Comparison of ENCODE assay signal across 8 cellular contexts in genomic region chr20:46520976-46521579, GRCh38. TPM values are rescaled to one million over a fixed set of nuclear protein-coding genes. Genes with fewer than 3 reads are reported as not detected.
DNase-seq lines count a peak whose midpoint lies in the region; ATAC-seq and TF ChIP-seq lines count a peak whose summit lies in the region.

No MANE protein-coding gene starts in this region.

- H3K4me3 ChIP-seq in OCI-LY3 (ENCODE audit: low read length) (no peak overlapping the region), psoas muscle (no peak overlapping the region)

- H3K36me3 Mint-ChIP-seq in glutamatergic neuron (ENCODE audit: unreplicated experiment) = no peaks in the 10 kb centered on the region

- TF ChIP-seq RAD21 in Ishikawa (IDR thresholded peaks at IDR 0.05; ENCODE audit: low read depth) = peak; percentile 64

- H3K36me3 ChIP-seq in OCI-LY3 (replicated peaks; ENCODE audit: low read depth, low read length) (no peaks in the 10 kb centered on the region), psoas muscle (ENCODE audit: insufficient read depth in 1 of 2, low read depth in 1 of 2) (no peaks in the 10 kb centered on the region)

- no peaks in the 10 kb centered on the region; the same call in 1 of the 2 replicates for H4K20me1 ChIP-seq in OCI-LY3 (ENCODE audit: insufficient read depth, low read length)

- TF ChIP-seq CTCF in OCI-LY3 (IDR thresholded peaks at IDR 0.05; ENCODE audit: low read depth, low read length) = peak; percentile 83
- TF ChIP-seq CTCF in glutamatergic neuron (IDR thresholded peaks at IDR 0.05; ENCODE audit: partially characterized antibody, unreplicated experiment) = peak; percentile 77
- peak; percentile 19 for TF ChIP-seq CTCF in psoas muscle (IDR thresholded peaks at IDR 0.05)

- H3K9me3 ChIP-seq in OCI-LY3 (ENCODE audit: insufficient read depth, low read length) (no peaks in the 10 kb centered on the region), psoas muscle (no peaks in the 10 kb centered on the region)

- H3K4me1 ChIP-seq in OCI-LY3 (ENCODE audit: low read length) (no peaks in the 10 kb centered on the region), psoas muscle (no peaks in the 10 kb centered on the region)

- no peak overlapping the region for H3K4me2 ChIP-seq in OCI-LY3 (ENCODE audit: low read length)

- no peak for TF ChIP-seq EP300 in Ishikawa (IDR thresholded peaks at IDR 0.05; ENCODE audit: borderline replicate concordance)

- intact Hi-C loops in psoas muscle (cut with DNase I) (no loop called here), posterior vena cava (cut with DNase I) (no loop called here)

- 27 to 31% (median 29%) methylated on average over 4 of the region's 4 CpGs for WGBS in psoas muscle, 3 donors

- no peak overlapping the region for H2AFZ ChIP-seq in OCI-LY3 (ENCODE audit: low read depth, low read length)

- H3K27me3 ChIP-seq in OCI-LY3 (ENCODE audit: low read depth, low read length) = peaks cover 19% of the 10 kb centered on the region; the same call in 1 of the 2 replicates
- peaks cover 0 to 10% (median 2%) of the 10 kb centered on the region in 3 donors for H3K27me3 ChIP-seq in psoas muscle (ENCODE audit: insufficient read depth in 3 of 3, low read length in 2 of 3)

- no peak overlapping the region for H3K9ac ChIP-seq in OCI-LY3 (ENCODE audit: low read length)

- H3K4me3 Mint-ChIP-seq in glutamatergic neuron (ENCODE audit: unreplicated experiment) = no peak overlapping the region

- no peaks in the 10 kb centered on the region for H3K4me1 Mint-ChIP-seq in glutamatergic neuron (ENCODE audit: low read depth, unreplicated experiment)

- ATAC-seq in psoas muscle = no peak
- no peak for ATAC-seq in HG02623 (IDR thresholded peaks at IDR 0.05; ENCODE audit: unreplicated experiment)

- H3K27ac ChIP-seq in OCI-LY3 (ENCODE audit: low read length) = no peak overlapping the region
- H3K27ac ChIP-seq in psoas muscle = no peak overlapping the region

- H3K27ac Mint-ChIP-seq in glutamatergic neuron (ENCODE audit: unreplicated experiment) = no peak overlapping the region

- H3K79me2 ChIP-seq in OCI-LY3 (ENCODE audit: low read length) = no peaks in the 10 kb centered on the region

- H3K9me3 Mint-ChIP-seq in glutamatergic neuron (ENCODE audit: unreplicated experiment) = no peaks in the 10 kb centered on the region

- H3K27me3 Mint-ChIP-seq in glutamatergic neuron (ENCODE audit: unreplicated experiment) = peaks cover 2% of the 10 kb centered on the region

- DNase-seq in DMS 273 treated with DMSO at 0.1 percent for 48 hours (lab: John Stamatoyannopoulos, UW) (peak; percentile 38), glutamatergic neuron (peak; percentile 74), psoas muscle (peak in 1 of 2 donors; percentile 19), posterior vena cava (ENCODE audit: low spot score) (no peak)
- DNase-seq in activated effector memory CD4-positive, alpha-beta T cell treated with Interleukin-2 at 50 U/mL for 16 hours = peak; percentile 16

TF ChIP-seq in Ishikawa, 13 proteins besides CTCF, POLR2A, EP300 and RAD21:
- no peak for TF ChIP-seq TCF12 (IDR thresholded peaks at IDR 0.05; ENCODE audit: low read depth)
- TF ChIP-seq FOXM1 (IDR thresholded peaks at IDR 0.05; ENCODE audit: borderline replicate concordance, low read depth) = no peak
- no peak for TF ChIP-seq NFIC (IDR thresholded peaks at IDR 0.05)
- no peak for TF ChIP-seq REST (IDR thresholded peaks at IDR 0.05; ENCODE audit: low read depth)
- TF ChIP-seq YY1 (IDR thresholded peaks at IDR 0.05; ENCODE audit: low read depth) = no peak
- TF ChIP-seq TAF1 (IDR thresholded peaks at IDR 0.05; ENCODE audit: low read depth) = no peak
- no peak for TF ChIP-seq CREB1 (IDR thresholded peaks at IDR 0.05; ENCODE audit: low read depth)
- no peak for TF ChIP-seq MAX (IDR thresholded peaks at IDR 0.05)
- no peak for TF ChIP-seq EGR1 (IDR thresholded peaks at IDR 0.05)
- no peak for TF ChIP-seq ZBTB7A (IDR thresholded peaks at IDR 0.05; ENCODE audit: low read depth)
- no peak for TF ChIP-seq CEBPB (IDR thresholded peaks at IDR 0.05)
- TF ChIP-seq USF1 (IDR thresholded peaks at IDR 0.05) = no peak
- no peak for TF ChIP-seq TEAD4 (IDR thresholded peaks at IDR 0.05)

RNA-seq across cellular contexts. Expression of gene ZNF334, which starts 7.7 kb away (rescaled TPM):
- 32.9 TPM for total RNA-seq in glutamatergic neuron (ENCODE audit: unreplicated experiment)
- 1 to 10 TPM in 1 of 4 donors, under 1 TPM in 3; 0.27 to 1.0 (median 0.32) TPM for total RNA-seq in psoas muscle
- polyA plus RNA-seq in psoas muscle = under 1 TPM; 0.10 to 0.69 (median 0.27) TPM
- 1 to 10 TPM; 1.1 to 3.1 TPM for total RNA-seq in posterior vena cava

RNA-seq across cellular contexts. Expression of gene OCSTAMP, which starts 29.4 kb away (rescaled TPM):
- total RNA-seq in glutamatergic neuron (ENCODE audit: unreplicated experiment) (not detected), psoas muscle (not detected), posterior vena cava (not detected)
- not detected for polyA plus RNA-seq in psoas muscle

Comparison
In these comparisons a context has a peak if more than half of its experiments do, and no peak if none do; other contexts are left out.
1. CTCF ChIP-seq: peak in every context shown above with its lines; median percentile 83 in OCI-LY3; 77 in glutamatergic neuron; 19 in psoas muscle.